8 cellular contexts compared by ENCODE assay signal in genomic region chr13:98172570-98173405, GRCh38. TPM values are rescaled to one million over a fixed set of nuclear protein-coding genes. Genes with fewer than 3 reads are reported as not detected.
DNase-seq lines count a peak whose midpoint lies in the region; ATAC-seq, FAIRE-seq and TF ChIP-seq lines count a peak whose summit lies in the region.
"Had no signal": no experiment of that assay in that cellular context is flagged by ENCODE, and none has a peak within 500 bp of the region (broad histone marks: within the 10 kb centered on the region; RNA-seq: fewer than 3 reads in every experiment).

No MANE protein-coding gene starts in this region.

- no peaks in the 10 kb centered on the region for H3K27me3 Mint-ChIP-seq in type B pancreatic cell

- H3K4me1 ChIP-seq in PC-3 (ENCODE audit: insufficient read depth, low read length) (peaks cover 21% of the 10 kb centered on the region), endothelial cell of umbilical vein (ENCODE audit: control insufficient read depth, extremely low read depth, insufficient read depth, low read length) (peaks cover 32% of the 10 kb centered on the region), mesenchymal stem cell (ENCODE audit: control insufficient read depth, insufficient read depth, low read depth, low read length) (peaks cover 27% of the 10 kb centered on the region)

- H2AFZ ChIP-seq in PC-3 (ENCODE audit: low read length) (peak overlapping the region; percentile 53; the same call in 1 of the 2 replicates), endothelial cell of umbilical vein (ENCODE audit: low read depth, low read length) (no peak overlapping the region), mesenchymal stem cell (ENCODE audit: low read depth, low read length) (no peak overlapping the region)

- H3K9me3 Mint-ChIP-seq in type B pancreatic cell, result no peaks in the 10 kb centered on the region

- peaks cover 38% of the 10 kb centered on the region for H3K79me2 ChIP-seq in PC-3 (ENCODE audit: low read length)
- H3K79me2 ChIP-seq in endothelial cell of umbilical vein (ENCODE audit: control insufficient read depth, insufficient read depth, low read length), result peaks cover 10% of the 10 kb centered on the region

- H3F3A ChIP-seq in PC-3 (ENCODE audit: low read length, unreplicated experiment), result no peaks in the 10 kb centered on the region

- peak overlapping the region; percentile 57 to 91 for H3K4ac ChIP-seq in mesenchymal stem cell (ENCODE audit: low read depth in 1 of 2, low read length in 2 of 2)

- no peak overlapping the region for H4K8ac ChIP-seq in mesenchymal stem cell (ENCODE audit: low read length)

- dilution Hi-C loops in endothelial cell of umbilical vein (cut with MboI; ENCODE audit: extremely low pct_ligation_motif_present, low sequenced_read_pairs), result no loop called here

- peak overlapping the region; percentile 96 for H2BK5ac ChIP-seq in mesenchymal stem cell (ENCODE audit: low read depth, low read length, poor library complexity, severe bottlenecking)

- no peak overlapping the region for H3K23ac ChIP-seq in mesenchymal stem cell (ENCODE audit: low read length in 2 of 2)

- intact Hi-C loops in PC-3 (cut with micrococcal nuclease) (no loop called here), endothelial cell of umbilical vein (cut with micrococcal nuclease) (loop anchor here (2.0 kb wide), 1 partner anchor 28 kb away; no protein-coding TSS in a partner anchor)

- H2BK15ac ChIP-seq in mesenchymal stem cell (ENCODE audit: low read depth, poor library complexity, severe bottlenecking), result no peak overlapping the region

- peak; percentile 24 for DNase-seq in PC-3
- no peak for DNase-seq in endothelial cell of umbilical vein (ENCODE audit: low read depth, low spot score)
- DNase-seq in mesenchymal stem cell, result peak; percentile 59
- no peak for DNase-seq in type B pancreatic cell (ENCODE audit: extremely low spot score, unreplicated experiment)
- no peak for DNase-seq in GOT3 (lab: John Stamatoyannopoulos, UW)
- no peak for DNase-seq in NCI-H2081 (lab: John Stamatoyannopoulos, UW)

- H2BK12ac ChIP-seq in mesenchymal stem cell (ENCODE audit: low read length in 2 of 2), result peak overlapping the region in 1 of 2 experiments; percentile 85

- H3K9ac ChIP-seq in PC-3 (ENCODE audit: low read length) (no peak overlapping the region), endothelial cell of umbilical vein (replicated peaks; ENCODE audit: extremely low read depth, insufficient read depth, low read length) (no peak overlapping the region), mesenchymal stem cell (ENCODE audit: low read length) (peak overlapping the region; percentile 70)

- H3K9me1 ChIP-seq in endothelial cell of umbilical vein (replicated peaks; ENCODE audit: control insufficient read depth, extremely low read depth, insufficient read depth, low read length), result no peaks in the 10 kb centered on the region

- peak; percentile 84 for FAIRE-seq in endothelial cell of umbilical vein (lab: Jason Lieb, UNC)

- peaks cover 18% of the 10 kb centered on the region for H3K36me3 Mint-ChIP-seq in type B pancreatic cell

- 35% methylated on average over 5 of the region's 7 CpGs for WGBS in mesenchymal stem cell

- peaks cover 64% of the 10 kb centered on the region for H3K4me1 Mint-ChIP-seq in type B pancreatic cell (ENCODE audit: unreplicated experiment)

- BruUV-seq in PC-3 (replicated peaks; lab: Mats Ljungman, UMichigan) (no TSS peak), endothelial cell of umbilical vein (replicated peaks; lab: Mats Ljungman, UMichigan) (no TSS peak)

- H3K9me2 ChIP-seq in PC-3 (replicated peaks; ENCODE audit: low read length), result no peaks in the 10 kb centered on the region

- no peak overlapping the region for H4K91ac ChIP-seq in mesenchymal stem cell (ENCODE audit: low read length)

- H4K20me1 ChIP-seq in PC-3 (ENCODE audit: low read length) (no peaks in the 10 kb centered on the region), endothelial cell of umbilical vein (replicated peaks; ENCODE audit: control insufficient read depth, extremely low read depth, insufficient read depth, low read length) (no peaks in the 10 kb centered on the region)

- H2AK5ac ChIP-seq in mesenchymal stem cell (ENCODE audit: low read length, severe bottlenecking), result peak overlapping the region; percentile 99

- H3K36me3 ChIP-seq in PC-3 (ENCODE audit: low read depth, low read length) (no peaks in the 10 kb centered on the region), endothelial cell of umbilical vein (ENCODE audit: control insufficient read depth in 2 of 2, extremely low read depth in 1 of 2, insufficient read depth in 2 of 2, low read length in 2 of 2) (peaks cover 0 to 2% of the 10 kb centered on the region in 2 experiments), mesenchymal stem cell (ENCODE audit: control insufficient read depth in 1 of 2, insufficient read depth in 2 of 2, low read depth in 1 of 2, low read length in 2 of 2) (peaks cover 3 to 13% of the 10 kb centered on the region in 2 experiments)

- POLR2A ChIA-PET in PC-3 (lab: Charles Lee; ENCODE audit: unreplicated experiment) (interaction anchor here (0.5 to 0.6 kb wide), 3 partner anchors 13 to 1295 kb away, joined by 3 to 12 read pairs (median 4); no protein-coding TSS in a partner anchor), endothelial cell of umbilical vein (lab: Charles Lee) (no interaction called here)

- CTCF ChIA-PET in PC-3 (lab: Charles Lee) (no interaction called here), endothelial cell of umbilical vein (lab: Charles Lee) (interaction anchor here (0.7 to 1.4 kb wide), 5 partner anchors 10 to 480 kb away, joined by 3 read pairs; no protein-coding TSS in a partner anchor)

- H2BK120ac ChIP-seq in mesenchymal stem cell (ENCODE audit: low read depth, low read length), result no peak overlapping the region

- TF ChIP-seq CTCF in PC-3 (conservative IDR thresholded peaks at IDR 0.05; ENCODE audit: low read depth, low read length) (no peak), endothelial cell of umbilical vein (IDR thresholded peaks at IDR 0.05; ENCODE audit: extremely low read depth in 1 of 2, insufficient read depth in 1 of 2, low read depth in 1 of 2, low read length in 2 of 2) (no peak), type B pancreatic cell (conservative IDR thresholded peaks at IDR 0.05) (no peak)

- no peak overlapping the region for H3K14ac ChIP-seq in mesenchymal stem cell (ENCODE audit: low read length in 2 of 2)

- H3K9me3 ChIP-seq in PC-3 (ENCODE audit: low read length), result no peaks in the 10 kb centered on the region
- no peaks in the 10 kb centered on the region for H3K9me3 ChIP-seq in endothelial cell of umbilical vein (replicated peaks; ENCODE audit: control insufficient read depth, insufficient read depth, low read length)
- H3K9me3 ChIP-seq in mesenchymal stem cell (ENCODE audit: control insufficient read depth, low read length), result no peaks in the 10 kb centered on the region

- peak overlapping the region; percentile 75 for H3K4me3 Mint-ChIP-seq in type B pancreatic cell

- peak overlapping the region; percentile 88 to 96 for H3K18ac ChIP-seq in mesenchymal stem cell (ENCODE audit: low read depth in 1 of 2, low read length in 2 of 2)

- H3K4me3 ChIP-seq in PC-3 (ENCODE audit: low read length) (no peak overlapping the region), endothelial cell of umbilical vein (replicated peaks in 1 of 3; ENCODE audit: insufficient read depth in 1 of 3, low read depth in 1 of 3, low read length in 3 of 3) (no peak overlapping the region), mesenchymal stem cell (ENCODE audit: insufficient read depth in 1 of 2, low read depth in 1 of 2, low read length in 2 of 2) (peak overlapping the region in 1 of 2 experiments; percentile 67)

- H3K79me1 ChIP-seq in mesenchymal stem cell (replicated peaks; ENCODE audit: low read length, poor library complexity, severe bottlenecking), result peaks cover 11% of the 10 kb centered on the region

- H3K27ac Mint-ChIP-seq in type B pancreatic cell, result peak overlapping the region; percentile 84

- H3K27ac ChIP-seq in PC-3 (ENCODE audit: low read length), result 0 out of 2 replicates have a peak overlapping the region, but pooled peaks have one; percentile 6
- H3K27ac ChIP-seq in endothelial cell of umbilical vein (ENCODE audit: insufficient read depth, low read depth, low read length), result peak overlapping the region; percentile 19
- peak overlapping the region; percentile 99 for H3K27ac ChIP-seq in mesenchymal stem cell (ENCODE audit: low read length, poor library complexity, severe bottlenecking)

- peak; percentile 63 for ATAC-seq in PC-3
- no peak for ATAC-seq in GM21423 (IDR thresholded peaks at IDR 0.05; ENCODE audit: unreplicated experiment)

- no peak for TF ChIP-seq POLR2A in endothelial cell of umbilical vein (IDR thresholded peaks at IDR 0.05; ENCODE audit: low read depth, low read length)

- H3K27me3 ChIP-seq in PC-3 (ENCODE audit: low read length), result no peaks in the 10 kb centered on the region
- no peaks in the 10 kb centered on the region for H3K27me3 ChIP-seq in endothelial cell of umbilical vein (ENCODE audit: control insufficient read depth in 2 of 2, insufficient read depth in 2 of 2, low read length in 2 of 2)
- no peaks in the 10 kb centered on the region for H3K27me3 ChIP-seq in mesenchymal stem cell (ENCODE audit: control insufficient read depth in 1 of 2, insufficient read depth in 1 of 2, low read length in 2 of 2)

- H3K4me2 ChIP-seq in PC-3 (ENCODE audit: low read length) (peak overlapping the region; percentile 56; the same call in 1 of the 2 replicates), endothelial cell of umbilical vein (ENCODE audit: insufficient read depth, low read length) (peak overlapping the region; percentile 75), mesenchymal stem cell (ENCODE audit: low read length, poor library complexity, severe bottlenecking) (no peak overlapping the region)

RNA-seq across cellular contexts. Expression of gene RNF113B, which starts 4.3 kb away (rescaled TPM):
- total RNA-seq in PC-3 (2014; rRNA removed), result not detected in 2 replicates
- not detected in 2 replicates for total RNA-seq in endothelial cell of umbilical vein
- not detected in 2 replicates for polyA plus RNA-seq in endothelial cell of umbilical vein
- not detected in 2 replicates for polyA plus RNA-seq in endothelial cell of umbilical vein (2011; cell fraction: cytosol; rRNA removed)
- polyA plus RNA-seq in endothelial cell of umbilical vein (2011; cell fraction: nucleus; rRNA removed), result not detected in 2 replicates
- not detected in 2 replicates for polyA plus RNA-seq in endothelial cell of umbilical vein (2012)
- polyA minus RNA-seq in endothelial cell of umbilical vein, result not detected in 2 replicates
- not detected for polyA minus RNA-seq in endothelial cell of umbilical vein (2011; cell fraction: cytosol; rRNA and poly(A)+ RNA removed)
- not detected in 2 replicates for polyA minus RNA-seq in endothelial cell of umbilical vein (2011; cell fraction: nucleus; rRNA and poly(A)+ RNA removed)
- not detected for polyA plus RNA-seq in mesenchymal stem cell (2013, experiment 1 of 2)
- not detected for polyA plus RNA-seq in mesenchymal stem cell (2013, experiment 2 of 2)
- not detected in 2 replicates for total RNA-seq in type B pancreatic cell (ENCODE audit: low replicate concordance)
- total RNA-seq: T-helper 1 cell treated with Interleukin-12 subunit alpha and Interleukin-12 subunit beta and Interleukin-4 antibody, amounts not matched to agents 30 ng/mL and 1 ng/mL, for 36 hours had no signal

RNA-seq across cellular contexts. Expression of gene FARP1, which starts 29.9 kb away (rescaled TPM):
- total RNA-seq in PC-3 (2014; rRNA removed) (18.2 and 20.9 TPM in 2 replicates), endothelial cell of umbilical vein (73.5 and 77.7 TPM in 2 replicates), type B pancreatic cell (ENCODE audit: low replicate concordance) (195 and 301 TPM in 2 replicates)
- polyA plus RNA-seq in endothelial cell of umbilical vein, result 15.2 and 19.0 TPM in 2 replicates
- 23.4 and 24.3 TPM in 2 replicates for polyA plus RNA-seq in endothelial cell of umbilical vein (2011; cell fraction: cytosol; rRNA removed)
- polyA plus RNA-seq in endothelial cell of umbilical vein (2011; cell fraction: nucleus; rRNA removed), result 70.9 and 74.8 TPM in 2 replicates
- 49.7 and 52.9 TPM in 2 replicates for polyA plus RNA-seq in endothelial cell of umbilical vein (2012)
- polyA minus RNA-seq in endothelial cell of umbilical vein, result 54.3 and 62.3 TPM in 2 replicates
- polyA minus RNA-seq in endothelial cell of umbilical vein (2011; cell fraction: cytosol; rRNA and poly(A)+ RNA removed), result not detected
- 103 and 148 TPM in 2 replicates for polyA minus RNA-seq in endothelial cell of umbilical vein (2011; cell fraction: nucleus; rRNA and poly(A)+ RNA removed)
- 266 TPM for polyA plus RNA-seq in mesenchymal stem cell (2013, experiment 1 of 2)
- polyA plus RNA-seq in mesenchymal stem cell (2013, experiment 2 of 2), result 270 TPM

Comparison
In these comparisons a context has a peak if more than half of its experiments do, and no peak if none do; other contexts are left out.
1. DNase-seq: peak in PC-3 (single experiment) and mesenchymal stem cell (single experiment); none in endothelial cell of umbilical vein (single experiment), type B pancreatic cell (single experiment), GOT3 (single experiment) and NCI-H2081 (0 of 2).
2. H3K27ac ChIP-seq: peak in every context shown above with its lines; median percentile 99 in mesenchymal stem cell; 19 in endothelial cell of umbilical vein; 6 in PC-3.